9 cellular contexts compared by ENCODE assay signal in the genomic region with DNA sequence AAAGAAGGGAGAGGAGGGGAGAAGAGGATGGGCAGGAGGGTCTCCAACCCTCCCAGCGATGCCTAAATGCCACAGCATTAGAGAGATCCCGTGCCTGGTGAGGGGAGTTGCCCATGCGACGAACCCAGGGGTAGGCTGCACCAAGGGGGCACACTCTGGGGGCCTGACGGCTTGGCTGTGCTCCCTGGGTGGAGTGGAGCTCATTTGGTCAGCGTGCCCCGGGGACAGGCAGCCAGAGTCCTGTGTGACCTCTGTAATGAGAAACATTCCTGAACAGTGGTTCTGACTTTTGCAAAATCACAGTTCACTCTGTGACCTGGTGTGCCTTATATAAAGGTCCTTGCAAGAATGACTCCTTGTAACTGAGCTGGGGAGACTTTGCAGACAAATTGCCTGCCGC.
"Had no signal": no experiment of that assay in that cellular context is flagged by ENCODE, and none has a peak within 500 bp of the region (broad histone marks: within the 10 kb centered on the region; RNA-seq: fewer than 3 reads in every experiment).

No MANE protein-coding gene starts in this region.

- DNase-seq: H7, HFFc6, KBM-7 had no signal

- ATAC-seq: GM23338, HCT116, HepG2 had no signal

- H3K9ac ChIP-seq: KMS-11 had no signal

- H3K4me3 ChIP-seq: GM23338, HAP-1 had no signal

- H3K9me3 ChIP-seq: HAP-1 had no signal

- H3K4me2 ChIP-seq: GM23338, KMS-11 had no signal

- H2AFZ ChIP-seq: GM23338 had no signal

- H3K4me1 ChIP-seq: HAP-1 had no signal

- H3K36me3 ChIP-seq: HAP-1 had no signal

- H3K27ac ChIP-seq: HL-60, KMS-11 had no signal
